19 cellular contexts compared by ENCODE assay signal in the genomic region with DNA sequence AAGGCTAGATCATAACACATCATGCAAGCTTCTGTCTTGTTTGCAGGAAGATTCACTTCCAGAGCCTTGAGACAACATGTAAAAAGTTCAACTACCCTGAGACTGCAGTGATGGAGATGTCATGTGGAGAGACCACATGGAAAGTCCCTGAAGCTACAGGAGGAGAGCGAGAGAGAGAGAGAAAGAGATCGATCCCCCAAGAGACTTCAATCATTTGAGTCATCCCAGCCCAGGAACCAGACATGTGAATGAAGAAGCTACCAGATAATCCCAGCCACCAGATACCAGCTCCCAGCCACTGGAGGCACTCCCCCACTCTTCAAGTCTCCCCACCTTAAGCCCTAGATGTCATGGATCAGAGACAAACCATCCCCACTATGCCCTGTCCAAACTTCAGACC. TPM values are rescaled to one million over a fixed set of nuclear protein-coding genes. Genes with fewer than 3 reads are reported as not detected.
"Had no signal": no experiment of that assay in that cellular context is flagged by ENCODE, and none has a peak within 500 bp of the region (broad histone marks: within the 10 kb centered on the region; RNA-seq: fewer than 3 reads in every experiment).

No MANE protein-coding gene starts in this region.

- H3K27ac ChIP-seq: esophagus squamous epithelium, foreskin keratinocyte, left lung, pancreas, thyroid gland had no signal

- H3K27me3 ChIP-seq: pancreas, thyroid gland had no signal

- H3K9me3 ChIP-seq: pancreas, thyroid gland had no signal

- DNase-seq: activated effector memory CD4-positive, alpha-beta T cell treated with Interleukin-2 at 50 U/mL for 16 hours; activated naive CD4-positive, alpha-beta T cell treated with anti-CD3 and anti-CD28 coated beads, Interleukin-2, amount 50 U/mL, for 16 hours; activated T-cell treated with anti-CD3 and anti-CD28 coated beads, Interleukin-2, amount 50 U/mL, for 1 hour; esophagus squamous epithelium; foreskin keratinocyte; glutamatergic neuron; hypothalamus; kidney; left lung; mammary epithelial cell; naive B cell; pancreas; thyroid gland had no signal

- H3K27ac Mint-ChIP-seq: T-helper 2 cell treated with Interferon-gamma antibody and Interleukin-4, amounts not matched to agents 5 μg/mL and 100 μg/mL, for 36 hours had no signal

- H3K36me3 ChIP-seq: esophagus squamous epithelium, left lung, pancreas, thyroid gland had no signal

- H3K36me3 Mint-ChIP-seq: naive B cell had no signal

- H3K4me1 ChIP-seq: esophagus squamous epithelium, pancreas, thyroid gland had no signal

- H3K4me3 ChIP-seq: esophagus squamous epithelium, left lung, pancreas, thyroid gland had no signal

- H3K4me3 Mint-ChIP-seq: naive B cell; T-helper 2 cell treated with Interferon-gamma antibody and Interleukin-4, amounts not matched to agents 5 μg/mL and 100 μg/mL, for 36 hours had no signal

- FAIRE-seq: colon, kidney, pancreas had no signal

- ATAC-seq: foreskin keratinocyte, left lung, pancreas, sciatic nerve had no signal

RNA-seq across cellular contexts. Expression of a gene that starts 54.9 kb away (rescaled TPM):
- total RNA-seq: foreskin keratinocyte had no signal

RNA-seq across cellular contexts. Expression of a gene that starts 56.3 kb away (rescaled TPM):
- total RNA-seq: cardiac septum, esophagus squamous epithelium, foreskin keratinocyte, mammary epithelial cell, mononuclear cell, pancreas, sciatic nerve, urinary bladder had no signal
- polyA plus RNA-seq: foreskin keratinocyte, mammary epithelial cell, pancreas, urinary bladder had no signal
